9 cellular contexts compared by ENCODE assay signal in the genomic region with DNA sequence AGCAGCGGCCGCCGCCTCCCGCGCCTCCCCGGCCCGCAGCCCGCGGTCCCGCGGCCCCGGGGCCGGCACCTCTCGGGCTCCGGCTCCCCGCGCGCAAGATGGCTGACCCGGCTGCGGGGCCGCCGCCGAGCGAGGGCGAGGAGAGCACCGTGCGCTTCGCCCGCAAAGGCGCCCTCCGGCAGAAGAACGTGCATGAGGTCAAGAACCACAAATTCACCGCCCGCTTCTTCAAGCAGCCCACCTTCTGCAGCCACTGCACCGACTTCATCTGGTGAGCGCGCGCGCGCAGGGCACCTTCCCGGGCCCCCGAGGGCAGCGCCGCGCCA. TPM values are rescaled to one million over a fixed set of nuclear protein-coding genes. Genes with fewer than 3 reads are reported as not detected.
DNase-seq lines count a peak whose midpoint lies in the region; ATAC-seq lines count a peak whose summit lies in the region.
"Had no signal": no experiment of that assay in that cellular context is flagged by ENCODE, and none has a peak within 500 bp of the region (broad histone marks: within the 10 kb centered on the region; RNA-seq: fewer than 3 reads in every experiment).

No MANE protein-coding gene starts in this region.

- H3K27ac Mint-ChIP-seq in effector memory CD8-positive, alpha-beta T cell = peak overlapping the region in 1 of 2 donors; percentile 78
- no peak overlapping the region for H3K27ac Mint-ChIP-seq in stimulated activated naive B cell treated with anti-CD40 and anti-IgM and Interleukin-4, amounts not matched to agents 10 μg/mL and 1 μg/mL and 100 μg/mL, for 72 hours

- H3K9me3 Mint-ChIP-seq in effector memory CD8-positive, alpha-beta T cell = no peaks in the 10 kb centered on the region
- peaks cover 0 to 1% of the 10 kb centered on the region in 2 donors for H3K9me3 Mint-ChIP-seq in stimulated activated naive B cell treated with anti-CD40 and anti-IgM and Interleukin-4, amounts not matched to agents 10 μg/mL and 1 μg/mL and 100 μg/mL, for 72 hours

- H3K27me3 Mint-ChIP-seq in effector memory CD8-positive, alpha-beta T cell = no peaks in the 10 kb centered on the region
- no peaks in the 10 kb centered on the region for H3K27me3 Mint-ChIP-seq in stimulated activated naive B cell treated with anti-CD40 and anti-IgM and Interleukin-4, amounts not matched to agents 10 μg/mL and 1 μg/mL and 100 μg/mL, for 72 hours

- no peak for DNase-seq in activated CD4-positive, CD25-positive, alpha-beta regulatory T cell treated with anti-CD3 and anti-CD28 coated beads, Interleukin-2, amount 50 U/mL, for 72 hours
- no peak for DNase-seq in effector memory CD8-positive, alpha-beta T cell
- no peak for DNase-seq in stimulated activated naive B cell treated with anti-CD40 and anti-IgM and Interleukin-4, amounts not matched to agents 10 μg/mL and 1 μg/mL and 100 μg/mL, for 72 hours

- H3K4me1 Mint-ChIP-seq in effector memory CD8-positive, alpha-beta T cell (ENCODE audit: low read depth in 2 of 2) = peaks cover 42% of the 10 kb centered on the region in 2 donors
- H3K4me1 Mint-ChIP-seq in stimulated activated naive B cell treated with anti-CD40 and anti-IgM and Interleukin-4, amounts not matched to agents 10 μg/mL and 1 μg/mL and 100 μg/mL, for 72 hours = peaks cover 44 to 54% of the 10 kb centered on the region in 2 donors

- H3K4me3 Mint-ChIP-seq in effector memory CD8-positive, alpha-beta T cell = peak overlapping the region; percentile 89 to 98
- peak overlapping the region; percentile 96 to 97 for H3K4me3 Mint-ChIP-seq in stimulated activated naive B cell treated with anti-CD40 and anti-IgM and Interleukin-4, amounts not matched to agents 10 μg/mL and 1 μg/mL and 100 μg/mL, for 72 hours

- peak; percentile 30 to 39 for ATAC-seq in activated CD4-positive, CD25-positive, alpha-beta regulatory T cell treated with anti-CD3 and anti-CD28 coated beads, Interleukin-2, amount 50 U/mL, for 24 hours
- ATAC-seq in HG03469 (IDR thresholded peaks at IDR 0.05; ENCODE audit: unreplicated experiment) (peak; percentile 3), GM21390 (IDR thresholded peaks at IDR 0.05; ENCODE audit: unreplicated experiment) (no peak), GM19035 (IDR thresholded peaks at IDR 0.05; ENCODE audit: unreplicated experiment) (no peak), esophagus mucosa (no peak)
- ATAC-seq in effector memory CD8-positive, alpha-beta T cell (replicated peaks) = peak; percentile 48
- peak; percentile 28 to 32 for ATAC-seq in stimulated activated naive B cell treated with anti-CD40 and anti-IgM and Interleukin-4, amounts not matched to agents 10 μg/mL and 1 μg/mL and 100 μg/mL, for 72 hours (replicated peaks)

- peaks cover 4% of the 10 kb centered on the region for H3K36me3 Mint-ChIP-seq in effector memory CD8-positive, alpha-beta T cell (ENCODE audit: insufficient read depth)
- peaks cover 26 to 28% of the 10 kb centered on the region in 2 donors for H3K36me3 Mint-ChIP-seq in stimulated activated naive B cell treated with anti-CD40 and anti-IgM and Interleukin-4, amounts not matched to agents 10 μg/mL and 1 μg/mL and 100 μg/mL, for 72 hours

RNA-seq across cellular contexts. Expression of gene PRKCB, which starts 0.3 kb away (rescaled TPM):
- 0.76 TPM for total RNA-seq in esophagus mucosa
- total RNA-seq: fibroblast of villous mesenchyme had no signal

Comparison
In these comparisons a context has a peak if more than half of its experiments do, and no peak if none do; other contexts are left out.
1. ATAC-seq: peak in activated CD4-positive, CD25-positive, alpha-beta regulatory T cell treated with anti-CD3 and anti-CD28 coated beads, Interleukin-2, amount 50 U/mL, for 24 hours (2 of 2), HG03469 (single experiment), effector memory CD8-positive, alpha-beta T cell (single experiment) and stimulated activated naive B cell treated with anti-CD40 and anti-IgM and Interleukin-4, amounts not matched to agents 10 μg/mL and 1 μg/mL and 100 μg/mL, for 72 hours (2 of 2); none in GM21390 (single experiment), GM19035 (single experiment) and esophagus mucosa (single experiment).